20 cellular contexts compared by ENCODE assay signal in the genomic region with DNA sequence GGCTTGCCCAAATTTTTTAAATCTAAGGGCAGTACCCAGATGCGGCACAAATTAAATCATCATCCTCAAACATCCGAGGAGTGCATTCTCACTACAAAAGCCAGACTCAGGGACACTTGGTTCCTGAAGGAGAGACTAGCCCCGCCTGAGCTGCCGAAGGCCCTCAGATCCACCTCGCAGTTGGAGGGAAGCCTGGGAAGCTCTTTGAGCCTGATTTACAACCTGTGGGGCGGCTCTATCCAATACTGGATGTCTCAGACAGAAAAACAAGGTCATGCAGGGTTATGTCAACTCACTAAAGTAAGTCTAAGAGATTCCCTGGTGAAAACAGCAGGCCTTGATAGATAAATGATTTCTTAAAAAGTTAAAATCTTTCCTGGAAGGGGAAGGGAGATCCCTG.
"Had no signal": no experiment of that assay in that cellular context is flagged by ENCODE, and none has a peak within 500 bp of the region (broad histone marks: within the 10 kb centered on the region; RNA-seq: fewer than 3 reads in every experiment).

No MANE protein-coding gene starts in this region.

- DNase-seq: activated CD4-positive, alpha-beta memory T cell treated with anti-CD3 and anti-CD28 coated beads, Interleukin-2, amount 10 ng/mL, durations not matched to agents 7 days and 5 days; activated CD4-positive, alpha-beta T cell treated with anti-CD3 and anti-CD28 coated beads, Interleukin-2, amount 10 ng/mL, durations not matched to agents 24 days and 14 days; activated CD4-positive, CD25-positive, alpha-beta regulatory T cell treated with anti-CD3 and anti-CD28 coated beads, Interleukin-2, amount 50 U/mL, for 72 hours; activated CD8-positive, alpha-beta memory T cell treated with anti-CD3 and anti-CD28 coated beads, Interleukin-2, amount 50 U/mL, for 48 hours; activated gamma-delta T cell treated with Interleukin-2 at 50 U/mL for 16 hours; activated naive CD8-positive, alpha-beta T cell treated with anti-CD3 and anti-CD28 coated beads, Interleukin-2, amount 50 U/mL, for 24 hours; activated T-cell treated with anti-CD3 and anti-CD28 coated beads, Interleukin-2, amount 50 U/mL, for 24 hours; amygdala; hippocampal formation; left cardiac atrium; mammary epithelial cell; naive thymus-derived CD8-positive, alpha-beta T cell; stimulated activated CD4-positive, alpha-beta T cell treated with anti-CD3 and anti-CD28 coated beads, Interleukin-15, amount 100 ng/mL, for 24 hours; stimulated activated CD4-positive, alpha-beta T cell treated with anti-CD3 and anti-CD28 coated beads, Interleukin-2, amount 100 ng/mL, for 24 hours; stimulated activated naive CD4-positive, alpha-beta T cell; transverse colon had no signal

- H3K27ac ChIP-seq: esophagus muscularis mucosa, neutrophil, transverse colon had no signal

- H3K4me3 ChIP-seq: esophagus muscularis mucosa, transverse colon had no signal

- H3K9me3 ChIP-seq: esophagus muscularis mucosa, neutrophil, transverse colon had no signal

- ATAC-seq: activated naive CD8-positive, alpha-beta T cell treated with anti-CD3 and anti-CD28 coated beads, Interleukin-2, amount 50 U/mL, for 24 hours; left cardiac atrium; naive thymus-derived CD8-positive, alpha-beta T cell had no signal

- FAIRE-seq: frontal cortex, keratinocyte had no signal

- H3K36me3 ChIP-seq: esophagus muscularis mucosa, neutrophil, transverse colon had no signal

- H3K27me3 ChIP-seq: transverse colon had no signal

- H3K4me1 ChIP-seq: esophagus muscularis mucosa, transverse colon had no signal
